ENCODE assay signal across 4 cellular contexts in the genomic region with DNA sequence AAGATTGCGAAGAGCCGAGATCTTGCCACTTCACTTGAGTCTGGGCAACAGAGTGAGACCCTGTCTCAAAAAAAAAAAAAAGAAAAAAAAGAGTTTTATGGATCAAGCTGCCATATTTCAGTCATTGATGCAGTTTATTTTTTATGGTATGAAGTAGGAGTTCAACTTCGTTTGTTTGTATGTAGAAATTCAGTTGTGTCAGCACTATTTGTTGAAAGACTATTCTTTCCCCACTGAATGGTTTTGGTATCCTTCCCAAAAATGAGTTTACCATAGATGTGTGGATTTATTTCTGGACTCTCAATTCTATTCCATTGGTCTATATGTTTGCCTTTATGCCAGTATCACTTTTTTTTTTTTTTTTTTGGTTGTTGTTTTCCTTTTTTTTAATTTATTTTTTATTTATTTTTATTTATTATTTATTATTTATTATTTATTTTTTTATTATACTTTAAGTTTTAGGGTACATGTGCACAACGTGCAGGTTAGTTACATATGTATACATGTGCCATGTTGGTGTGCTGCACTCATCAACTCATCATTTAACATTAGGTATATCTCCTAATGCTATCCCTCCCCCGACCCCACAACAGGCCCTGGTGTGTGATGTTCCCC. TPM values are rescaled to one million over a fixed set of nuclear protein-coding genes. Genes with fewer than 3 reads are reported as not detected.
DNase-seq lines count a peak whose midpoint lies in the region; ATAC-seq, FAIRE-seq and TF ChIP-seq lines count a peak whose summit lies in the region.
"Not testable (repeated sequence)": the region's sequence is repeated elsewhere in the genome, so short reads cannot be mapped to it uniquely, and the experiment has no call there.

No MANE protein-coding gene starts in this region.

- H3K23me2 ChIP-seq in H1 (ENCODE audit: low read depth, low read length) = not testable (repeated sequence)

- not testable (repeated sequence) for TF ChIP-seq CTCF in IMR-90 (conservative IDR thresholded peaks at IDR 0.05; ENCODE audit: low read depth, low read length); K562 (IDR thresholded peaks at IDR 0.05 in 2 of 3, conservative IDR thresholded peaks at IDR 0.05 in 1 of 3; ENCODE audit: insufficient read depth in 2 of 3, low read depth in 1 of 3, low read length in 3 of 3); H1 (IDR thresholded peaks at IDR 0.05; ENCODE audit: control extremely low read depth in 1 of 3, insufficient read depth in 1 of 3, low read depth in 1 of 3, low read length in 3 of 3); HepG2 (CRISPR knock-in tag; IDR thresholded peaks at IDR 0.05)

- H3K9me3 ChIP-seq in IMR-90 (ENCODE audit: control insufficient read depth, insufficient read depth, low read length); K562 (replicated peaks; ENCODE audit: control insufficient read depth, insufficient read depth, low read depth, low read length); H1 (ENCODE audit: insufficient read depth in 2 of 2, low read depth in 1 of 2, low read length in 1 of 2); HepG2 (ENCODE audit: low read length): not testable (repeated sequence)

- not testable (repeated sequence) for H3K27ac ChIP-seq in IMR-90 (ENCODE audit: insufficient read depth, low read length); K562 (ENCODE audit: extremely low read depth, low read depth, low read length); H1 (ENCODE audit: low read depth, low read length); HepG2 (ENCODE audit: extremely low read length, insufficient read depth, low read length)

- not testable (repeated sequence) for H3K4me2 ChIP-seq in IMR-90 (ENCODE audit: low read depth, low read length); K562 (ENCODE audit: insufficient read depth, low read length); H1 (ENCODE audit: insufficient read depth in 1 of 2, low read depth in 2 of 2, low read length in 2 of 2); HepG2 (ENCODE audit: low read depth, low read length)

- H3K56ac ChIP-seq in IMR-90 (ENCODE audit: extremely low read depth, insufficient read depth, low read length); H1 (replicated peaks; ENCODE audit: insufficient read length, low read depth, low read length): not testable (repeated sequence)

- not testable (repeated sequence) for H3K14ac ChIP-seq in IMR-90 (replicated peaks; ENCODE audit: low read depth, low read length); H1 (ENCODE audit: insufficient read length)

- not testable (repeated sequence) for TF ChIP-seq EP300 in K562 (IDR thresholded peaks at IDR 0.05; ENCODE audit: low read length); H1 (IDR thresholded peaks at IDR 0.05; ENCODE audit: borderline replicate concordance in 1 of 2, low read depth in 2 of 2, low read length in 2 of 2); HepG2 (IDR thresholded peaks at IDR 0.05; ENCODE audit: low read depth in 2 of 2, low read length in 2 of 2); HepG2 (CRISPR knock-in tag; IDR thresholded peaks at IDR 0.05; ENCODE audit: borderline replicate concordance)

- H3K36me3 ChIP-seq in IMR-90 (ENCODE audit: control insufficient read depth, insufficient read depth, low read length) = peaks cover 12% of the 10 kb centered on the region
- H3K36me3 ChIP-seq in K562 (ENCODE audit: control insufficient read depth, insufficient read depth, low read length) = peaks cover 33% of the 10 kb centered on the region
- H3K36me3 ChIP-seq in H1 (ENCODE audit: control insufficient read depth in 2 of 4, insufficient read depth in 4 of 4, low read length in 3 of 4) = peaks cover 3 to 26% (median 11%) of the 10 kb centered on the region in 4 experiments; a peak in 5 of 8 replicates
- peaks cover 12 to 71% of the 10 kb centered on the region in 2 experiments; a peak in 4 of 5 replicates for H3K36me3 ChIP-seq in HepG2 (replicated peaks in 1 of 2; ENCODE audit: control insufficient read depth in 1 of 2, insufficient read depth in 2 of 2, low read length in 2 of 2)

- not testable (repeated sequence) for H2BK120ac ChIP-seq in IMR-90 (ENCODE audit: low read depth, low read length); H1 (replicated peaks; ENCODE audit: low read depth, low read length)

- not testable (repeated sequence) for H3K4me1 ChIP-seq in IMR-90 (ENCODE audit: control insufficient read depth, insufficient read depth, low read length); K562 (replicated peaks in 1 of 2; ENCODE audit: control insufficient read depth in 2 of 2, insufficient read depth in 2 of 2, low read length in 2 of 2); H1 (replicated peaks in 1 of 4; ENCODE audit: control insufficient read depth in 3 of 4, insufficient read depth in 4 of 4, low read length in 3 of 4); HepG2 (ENCODE audit: insufficient read depth, low read length)

- POLR2A ChIA-PET in IMR-90 (lab: Charles Lee; ENCODE audit: unreplicated experiment); K562 (lab: Yijun Ruan, JAX); H1 (lab: Charles Lee; ENCODE audit: partially characterized antibody); HepG2 (lab: Yijun Ruan, JAX): not testable (repeated sequence)

- FAIRE-seq in K562 (lab: Jason Lieb, UNC); H1 (lab: Jason Lieb, UNC); HepG2 (lab: Jason Lieb, UNC): not testable (repeated sequence)

- not testable (repeated sequence) for H3K4me3 ChIP-seq in IMR-90 (ENCODE audit: insufficient read depth, low read depth, low read length); K562; H1 (ENCODE audit: extremely low read depth in 1 of 4, insufficient read depth in 2 of 4, low read depth in 3 of 4, low read length in 4 of 4); HepG2 (replicated peaks in 1 of 3; ENCODE audit: insufficient read depth in 1 of 3, low read depth in 2 of 3, low read length in 3 of 3)

- H4K91ac ChIP-seq in IMR-90 (ENCODE audit: insufficient read depth, low read depth, low read length); H1 (replicated peaks; ENCODE audit: insufficient read length, low read length): not testable (repeated sequence)

- H2BK20ac ChIP-seq in IMR-90 (ENCODE audit: low read depth, low read length); H1 (ENCODE audit: low read length): not testable (repeated sequence)

- not testable (repeated sequence) for H2BK15ac ChIP-seq in IMR-90 (ENCODE audit: low read depth, low read length); H1 (ENCODE audit: low read length)

- H4K8ac ChIP-seq in IMR-90 (ENCODE audit: low read depth in 2 of 2, low read length in 2 of 2); H1 (ENCODE audit: extremely low read depth, insufficient read depth, low read length): not testable (repeated sequence)

- not testable (repeated sequence) for H3K18ac ChIP-seq in IMR-90 (ENCODE audit: low read depth, low read length); H1 (ENCODE audit: extremely low read depth, low read length)

- H4K5ac ChIP-seq in IMR-90 (ENCODE audit: low read depth, low read length); H1 (ENCODE audit: insufficient read length, low read depth, low read length): not testable (repeated sequence)

- H3K23ac ChIP-seq in IMR-90 (ENCODE audit: low read depth, low read length); H1 (ENCODE audit: insufficient read length): not testable (repeated sequence)

- in situ Hi-C loops in IMR-90 (cut with MboI; ENCODE audit: low sequenced_read_pairs); K562 (cut with MboI); HepG2 (cut with HindIII; ENCODE audit: extremely low pct_ligation_motif_present, low pct_unique_long_range_greater_than_20kb): not testable (repeated sequence)

- CTCF ChIA-PET in IMR-90 (lab: Yijun Ruan, JAX) = interaction anchor here (0.6 kb wide), 1 partner anchor 10 kb away, joined by 3 read pairs; no protein-coding TSS in a partner anchor
- CTCF ChIA-PET in K562 (lab: Yijun Ruan, JAX; ENCODE audit: low intra/inter-chr PET ratio); H1 (lab: Charles Lee; ENCODE audit: partially characterized antibody); HepG2 (lab: Yijun Ruan, JAX; ENCODE audit: low intra/inter-chr PET ratio, low total read pairs): not testable (repeated sequence)

- intact Hi-C loops in IMR-90 (cut with micrococcal nuclease); K562 (cut with micrococcal nuclease); HepG2 (cut with micrococcal nuclease; ENCODE audit: unreplicated experiment): not testable (repeated sequence)

- not testable (repeated sequence) for TF ChIP-seq POLR2A in IMR-90 (IDR thresholded peaks at IDR 0.05; ENCODE audit: low read depth, low read length); K562 (conservative IDR thresholded peaks at IDR 0.05); H1 (IDR thresholded peaks at IDR 0.05; ENCODE audit: control extremely low read depth in 1 of 2, low read depth in 2 of 2, low read length in 2 of 2); HepG2 (IDR thresholded peaks at IDR 0.05; ENCODE audit: insufficient read depth in 1 of 2, low read depth in 2 of 2, low read length in 2 of 2)

- WGBS in IMR-90 (ENCODE audit: extremely low coverage in 2 of 2, insufficient read length in 1 of 2), 2 experiments = 100% methylated on average over 2 of the region's 5 CpGs; no CpG with 5 or more reads in 1 of the 2 experiments
- 63% methylated on average over 5 of the region's 5 CpGs for WGBS in K562 (ENCODE audit: insufficient coverage, low coverage, missing lambda C conversion rate)
- 88% methylated on average over 5 of the region's 5 CpGs; no CpG with 5 or more reads in 1 of the 2 experiments for WGBS in H1 (ENCODE audit: extremely low coverage in 1 of 2, insufficient coverage in 1 of 2, insufficient read length in 1 of 2, insufficient replicate concordance in 2 of 2, low coverage in 1 of 2, low lambda C conversion rate in 2 of 2, missing lambda C conversion rate in 1 of 2), 2 experiments
- WGBS in HepG2 (ENCODE audit: low lambda C conversion rate) = 98% methylated on average over 5 of the region's 5 CpGs

- not testable (repeated sequence) for H2AK5ac ChIP-seq in IMR-90 (ENCODE audit: low read depth, low read length); H1 (ENCODE audit: low read depth, low read length)

- H3K9ac ChIP-seq in IMR-90 (ENCODE audit: low read depth, low read length); K562 (ENCODE audit: insufficient read depth in 1 of 2, low read depth in 2 of 2, low read length in 2 of 2); H1 (replicated peaks in 1 of 4; ENCODE audit: extremely low read depth in 1 of 4, low read depth in 3 of 4, low read length in 3 of 4); HepG2 (ENCODE audit: insufficient read depth, low read depth, low read length): not testable (repeated sequence)

- H2BK12ac ChIP-seq in H1 (ENCODE audit: low read depth, low read length) = not testable (repeated sequence)

- H2BK5ac ChIP-seq in IMR-90 (ENCODE audit: low read depth, low read length, poor library complexity, severe bottlenecking); H1 (ENCODE audit: low read depth, low read length): not testable (repeated sequence)

- H3K9me1 ChIP-seq in IMR-90 (ENCODE audit: insufficient read depth, low read length); K562 (ENCODE audit: control insufficient read depth, insufficient read depth, low read length): not testable (repeated sequence)

- ATAC-seq in IMR-90 (ENCODE audit: low read depth); K562; HepG2: not testable (repeated sequence)

- not testable (repeated sequence) for H2AFZ ChIP-seq in IMR-90 (replicated peaks; ENCODE audit: low read length, poor library complexity); K562 (ENCODE audit: low read depth, low read length); H1 (ENCODE audit: low read length); HepG2 (ENCODE audit: low read length)

- not testable (repeated sequence) for DNase-seq in IMR-90; K562 (ENCODE audit: extremely low read depth in 1 of 4, low spot score in 3 of 4); H1 (ENCODE audit: low read depth in 1 of 2, low spot score in 2 of 2); HepG2 (ENCODE audit: low spot score)

- not testable (repeated sequence) for H3K27me3 ChIP-seq in IMR-90 (ENCODE audit: control insufficient read depth, insufficient read depth, low read length); K562 (ENCODE audit: control insufficient read depth in 2 of 2, insufficient read depth in 2 of 2, low read length in 2 of 2); H1 (replicated peaks in 1 of 4; ENCODE audit: control insufficient read depth in 3 of 4, extremely low read depth in 1 of 4, insufficient read depth in 3 of 4, low read length in 3 of 4); HepG2 (ENCODE audit: control insufficient read depth in 1 of 2, insufficient read depth in 2 of 2, low read length in 2 of 2)

- not testable (repeated sequence) for TF ChIP-seq RAD21 in IMR-90 (IDR thresholded peaks at IDR 0.05; ENCODE audit: low read length); K562 (CRISPR knock-in tag; conservative IDR thresholded peaks at IDR 0.05 in 1 of 2, IDR thresholded peaks at IDR 0.05 in 1 of 2); H1 (IDR thresholded peaks at IDR 0.05 in 1 of 2, conservative IDR thresholded peaks at IDR 0.05 in 1 of 2; ENCODE audit: low read depth in 2 of 2, low read length in 2 of 2); HepG2 (CRISPR knock-in tag; IDR thresholded peaks at IDR 0.05)

- dilution Hi-C loops in IMR-90 (cut with HindIII; ENCODE audit: low sequenced_read_pairs, unreplicated experiment) = not testable (repeated sequence)

- BruUV-seq in IMR-90 (replicated peaks; lab: Mats Ljungman, UMichigan); K562 (replicated peaks; lab: Mats Ljungman, UMichigan); HepG2 (replicated peaks; lab: Mats Ljungman, UMichigan): not testable (repeated sequence)

- not testable (repeated sequence) for H3K79me1 ChIP-seq in IMR-90 (ENCODE audit: low read depth in 1 of 2, low read length in 2 of 2); H1 (ENCODE audit: low read depth, low read length)

- not testable (repeated sequence) for H4K20me1 ChIP-seq in IMR-90 (ENCODE audit: insufficient read depth, low read length); K562 (replicated peaks; ENCODE audit: control insufficient read depth, insufficient read depth, low read length); H1 (replicated peaks in 1 of 2; ENCODE audit: control insufficient read depth in 1 of 2, insufficient read depth in 2 of 2, low read length in 2 of 2); HepG2 (ENCODE audit: insufficient read depth, low read length)

- not testable (repeated sequence) for H3K4ac ChIP-seq in IMR-90 (ENCODE audit: low read depth, low read length); H1 (replicated peaks; ENCODE audit: insufficient read length, low read depth, low read length)

- H2AK9ac ChIP-seq in IMR-90 (replicated peaks; ENCODE audit: low read depth, low read length, poor library complexity) = not testable (repeated sequence)

- not testable (repeated sequence) for H3K79me2 ChIP-seq in K562 (ENCODE audit: control insufficient read depth, insufficient read depth, low read length); H1 (ENCODE audit: control insufficient read depth in 1 of 2, insufficient read depth in 2 of 2, low read length in 2 of 2); HepG2 (ENCODE audit: insufficient read depth, low read length)

RNA-seq across cellular contexts. Expression of a gene that starts 18.3 kb away (rescaled TPM):
- total RNA-seq in IMR-90 (2012; rRNA removed) (47.5 and 64.7 TPM in 2 replicates), K562 (2014; rRNA removed) (17.6 and 20.7 TPM in 2 replicates), K562 (2014; rRNA removed; fragmentation: Illumina TruSeq; extraction: Trizol) (33.3 and 36.5 TPM in 2 replicates), K562 (2015; rRNA removed; fragmentation: Illumina TruSeq; extraction: Trizol) (31.6 and 31.9 TPM in 2 replicates), K562 (2021) (33.3 and 35.7 TPM in 2 replicates), HepG2 (2016; rRNA removed; fragmentation: Illumina TruSeq; extraction: Trizol) (37.0 and 44.6 TPM in 2 replicates)
- polyA plus RNA-seq in IMR-90 (2012; rRNA removed) (14.0 and 21.2 TPM in 2 replicates), K562 (2011; rRNA removed) (14.0 and 26.5 TPM in 2 replicates), K562 (2014; fragmentation: Illumina TruSeq; extraction: Trizol) (38.2 and 38.5 TPM in 2 replicates), K562 (2014; fragmentation: Nextera tagmentation; extraction: Ambion mirVana) (10 to 100 TPM; 56.7 to 95.5 TPM), K562 (2014; rRNA removed) (19.9 TPM in 2 replicates), H1 (2011; rRNA removed) (7.4 and 9.2 TPM in 2 replicates), HepG2 (2011; rRNA removed) (12.5 and 15.8 TPM in 2 replicates)
- polyA plus RNA-seq in IMR-90 (2012; cell fraction: cytosol; rRNA removed) = 6.0 and 11.5 TPM in 2 replicates
- polyA plus RNA-seq in IMR-90 (2012; cell fraction: nucleus; rRNA removed; ENCODE audit: low replicate concordance) = 10.9 and 39.3 TPM in 2 replicates
- 54.3 and 118 TPM in 2 replicates for total RNA-seq in K562 (2011; cell fraction: chromatin; rRNA removed; ENCODE audit: low replicate concordance)
- total RNA-seq in K562 (2011; cell fraction: nucleolus; rRNA removed) = 28.7 and 30.8 TPM in 2 replicates
- total RNA-seq in K562 (2011; cell fraction: nucleoplasm; rRNA removed) = 58.6 and 90.8 TPM in 2 replicates
- polyA plus RNA-seq in K562 (2011; cell fraction: cytosol; rRNA removed) = 7.7 and 9.3 TPM in 2 replicates
- polyA plus RNA-seq in K562 (2011; cell fraction: nucleus; rRNA removed) = 14.5 and 16.8 TPM in 2 replicates
- 23.5 and 36.6 TPM in 2 replicates for polyA plus RNA-seq in K562 (2012)
- polyA minus RNA-seq in K562 (2011; rRNA and poly(A)+ RNA removed) = 48.8 and 72.3 TPM in 2 replicates
- 6.5 and 15.8 TPM in 2 replicates for polyA minus RNA-seq in K562 (2011; cell fraction: cytosol; rRNA and poly(A)+ RNA removed)
- 24.0 and 31.7 TPM in 2 replicates for polyA minus RNA-seq in K562 (2011; cell fraction: nucleus; rRNA and poly(A)+ RNA removed)
- total RNA-seq in H1 (2021; fragmentation: NEBNext Ultra II Directional; extraction: Animal tissue kit (Norgen Biotek cat#: 25700)) = 38.0 and 43.3 TPM in 2 replicates
- 13.8 TPM for polyA plus RNA-seq in H1 (2011; cell fraction: cytosol; rRNA removed)
- polyA plus RNA-seq in H1 (2011; cell fraction: nucleus; rRNA removed) = 6.8 TPM
- polyA plus RNA-seq in H1 (2012, experiment 1 of 2) = 26.1 to 37.0 TPM (median 30.5 TPM) in 4 replicates
- 8.1 TPM for polyA plus RNA-seq in H1 (2012, experiment 2 of 2)
- 23.2 TPM for polyA plus RNA-seq in H1 (2013, experiment 1 of 2)
- polyA plus RNA-seq in H1 (2013, experiment 2 of 2) = 23.0 TPM
- 27.6 and 35.8 TPM in 2 replicates for polyA minus RNA-seq in H1 (2011; rRNA and poly(A)+ RNA removed)
- polyA minus RNA-seq in H1 (2011; cell fraction: cytosol; rRNA and poly(A)+ RNA removed) = 14.2 TPM
- 33.2 TPM for polyA minus RNA-seq in H1 (2011; cell fraction: nucleus; rRNA and poly(A)+ RNA removed)
- total RNA-seq in HepG2 (2016; cell fraction: cytosol; rRNA removed; fragmentation: Illumina TruSeq; extraction: Trizol; ENCODE audit: low read depth) = 28.9 and 32.9 TPM in 2 replicates
- total RNA-seq in HepG2 (2016; cell fraction: insoluble cytoplasmic fraction; rRNA removed; fragmentation: Illumina TruSeq; extraction: Trizol) = 36.9 and 46.8 TPM in 2 replicates
- 18.1 and 20.9 TPM in 2 replicates for total RNA-seq in HepG2 (2016; cell fraction: membrane; rRNA removed; fragmentation: Illumina TruSeq; extraction: Trizol)
- total RNA-seq in HepG2 (2016; cell fraction: nucleus; rRNA removed; fragmentation: Illumina TruSeq; extraction: Trizol) = 39.4 and 39.8 TPM in 2 replicates
- polyA plus RNA-seq in HepG2 (2011; cell fraction: cytosol; rRNA removed) = 7.1 and 11.8 TPM in 2 replicates
- polyA plus RNA-seq in HepG2 (2011; cell fraction: nucleus; rRNA removed) = 10.2 and 10.3 TPM in 2 replicates
- 26.1 and 37.7 TPM in 2 replicates for polyA plus RNA-seq in HepG2 (2012)
- 3.3 and 3.6 TPM in 2 replicates for polyA plus RNA-seq in HepG2 (2016; cell fraction: cytosol; fragmentation: Illumina TruSeq; extraction: Trizol; ENCODE audit: low read depth)
- polyA plus RNA-seq in HepG2 (2016; cell fraction: insoluble cytoplasmic fraction; fragmentation: Illumina TruSeq; extraction: Trizol; ENCODE audit: low read depth) = 30.4 and 34.8 TPM in 2 replicates
- 8.4 and 9.0 TPM in 2 replicates for polyA plus RNA-seq in HepG2 (2016; cell fraction: membrane; fragmentation: Illumina TruSeq; extraction: Trizol; ENCODE audit: low read depth)
- 35.8 and 42.7 TPM in 2 replicates for polyA plus RNA-seq in HepG2 (2016; cell fraction: nucleus; fragmentation: Illumina TruSeq; extraction: Trizol; ENCODE audit: insufficient read depth, low read depth)
- polyA minus RNA-seq in HepG2 (2011; rRNA and poly(A)+ RNA removed; ENCODE audit: low replicate concordance) = 13.3 and 27.5 TPM in 2 replicates
- 14.8 and 16.9 TPM in 2 replicates for polyA minus RNA-seq in HepG2 (2011; cell fraction: cytosol; rRNA and poly(A)+ RNA removed)
- polyA minus RNA-seq in HepG2 (2011; cell fraction: nucleus; rRNA and poly(A)+ RNA removed) = 56.3 and 63.3 TPM in 2 replicates
